Comparison of ENCODE assay signal across 10 cellular contexts in the genomic region with DNA sequence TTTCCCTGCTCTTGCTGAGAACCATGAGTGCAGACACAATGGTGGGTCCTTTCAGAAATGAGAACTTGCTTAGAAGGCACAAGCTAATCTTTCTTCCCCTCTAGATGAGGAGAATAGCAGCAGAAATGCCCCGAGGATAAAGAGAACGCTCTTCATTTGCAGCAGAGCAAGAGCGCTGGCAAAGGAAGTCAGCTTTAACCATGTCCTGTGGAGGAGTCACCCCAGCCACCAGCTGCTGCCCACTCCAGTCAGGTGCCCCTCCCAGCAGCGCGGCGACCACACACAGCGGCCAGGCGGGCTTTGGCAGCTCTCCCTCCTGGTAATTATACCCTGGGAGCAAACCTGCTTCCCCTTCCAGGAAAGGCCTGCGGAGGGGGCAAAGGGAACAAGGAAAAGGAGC. TPM values are rescaled to one million over a fixed set of nuclear protein-coding genes. Genes with fewer than 3 reads are reported as not detected.
DNase-seq lines count a peak whose midpoint lies in the region; ATAC-seq and TF ChIP-seq lines count a peak whose summit lies in the region.
"Had no signal": no experiment of that assay in that cellular context is flagged by ENCODE, and none has a peak within 500 bp of the region (broad histone marks: within the 10 kb centered on the region; RNA-seq: fewer than 3 reads in every experiment).

No MANE protein-coding gene starts in this region.

- H3K27ac ChIP-seq in SK-N-SH (ENCODE audit: low read depth in 2 of 2, low read length in 1 of 2): peak overlapping the region in 1 of 2 experiments; percentile 78; a peak in 2 of 4 replicates

- CTCF ChIA-PET in SK-N-SH (lab: Yijun Ruan, JAX): interaction anchor here (0.7 to 3.8 kb wide), 6 partner anchors 11 to 69 kb away, joined by 3 to 29 read pairs (median 3); no protein-coding TSS in a partner anchor

- H3K27me3 ChIP-seq in SK-N-SH (ENCODE audit: insufficient read depth): no peaks in the 10 kb centered on the region

- DNase-seq in SK-N-SH (peak; percentile 78), NCI-H1092 (lab: John Stamatoyannopoulos, UW) (peak; percentile 83), anterior cingulate cortex (lab: John Stamatoyannopoulos, UW) (peak in 35 of 58 donors; percentile 2 to 68 (median 28)), pons (ENCODE audit: low spot score) (peak; percentile 17), NCI-H526 treated with DMSO at 0.1 percent for 48 hours (lab: John Stamatoyannopoulos, UW) (no peak)
- no peak for DNase-seq in stimulated activated CD4-positive, alpha-beta T cell treated with anti-CD3 and anti-CD28 coated beads, Interleukin-12 subunit alpha, Interleukin-12 subunit beta, amount 100 ng/mL, for 4 hours
- no peak for DNase-seq in effector CD8-positive, alpha-beta T cell (lab: John Stamatoyannopoulos, UW)
- DNase-seq: ACHN had no signal

- TF ChIP-seq EP300 in SK-N-SH (IDR thresholded peaks at IDR 0.05; ENCODE audit: borderline replicate concordance in 1 of 2, low read depth in 1 of 2, low read length in 1 of 2): no peak

- no peaks in the 10 kb centered on the region for H3F3A ChIP-seq in SK-N-SH (replicated peaks; ENCODE audit: insufficient read depth)

- no peak for TF ChIP-seq CTCF in SK-N-SH (IDR thresholded peaks at IDR 0.05)

- POLR2A ChIA-PET in SK-N-SH (lab: Yijun Ruan, JAX): no interaction called here

- peaks cover 0 to 18% of the 10 kb centered on the region in 2 experiments; a peak in 1 of 4 replicates for H3K4me1 ChIP-seq in SK-N-SH (ENCODE audit: control insufficient read depth in 1 of 2, insufficient read depth in 2 of 2, low read depth in 1 of 2, low read length in 1 of 2)

- no peak; the same call in 2 of the 3 replicates for ATAC-seq in SK-N-SH treated with all-trans-retinoic acid at 6 μM for 48 hours

- no peaks in the 10 kb centered on the region for H3K9me3 ChIP-seq in SK-N-SH

- no peaks in the 10 kb centered on the region for H3K9me2 ChIP-seq in SK-N-SH

- no peak overlapping the region for H3K4me2 ChIP-seq in SK-N-SH
- H3K4me2 ChIP-seq: smooth muscle cell had no signal

- no peaks in the 10 kb centered on the region for H4K20me1 ChIP-seq in SK-N-SH (ENCODE audit: insufficient read depth)

- WGBS in SK-N-SH (ENCODE audit: low lambda C conversion rate): 66% methylated on average over 7 of the region's 9 CpGs

- peaks cover 21 to 90% of the 10 kb centered on the region in 2 experiments for H3K36me3 ChIP-seq in SK-N-SH (replicated peaks in 1 of 2; ENCODE audit: control insufficient read depth in 1 of 2, insufficient read depth in 2 of 2, low read length in 1 of 2)

- H3K4me3 ChIP-seq in SK-N-SH (ENCODE audit: low read depth in 2 of 2, low read length in 1 of 2): no peak overlapping the region
- H3K4me3 ChIP-seq: smooth muscle cell had no signal

- no peak overlapping the region for H3K9ac ChIP-seq in SK-N-SH

- H2AFZ ChIP-seq in SK-N-SH (ENCODE audit: low read depth): no peak overlapping the region

- no peaks in the 10 kb centered on the region for H3K79me2 ChIP-seq in SK-N-SH (ENCODE audit: insufficient read depth)

- TF ChIP-seq RAD21 in SK-N-SH (IDR thresholded peaks at IDR 0.05; ENCODE audit: low read length): 0 out of 2 replicates have a peak, but pooled peaks have one; percentile 12

TF ChIP-seq in SK-N-SH, 30 proteins besides CTCF, POLR2A, EP300 and RAD21:
- TF ChIP-seq NFIC (IDR thresholded peaks at IDR 0.05; ENCODE audit: borderline replicate concordance): no peak
- no peak for TF ChIP-seq SMC3 (IDR thresholded peaks at IDR 0.05; ENCODE audit: low read depth, low read length)
- TF ChIP-seq EZH2phosphoT487 (IDR thresholded peaks at IDR 0.05; ENCODE audit: borderline replicate concordance, low read depth): no peak
- TF ChIP-seq CHD2 (IDR thresholded peaks at IDR 0.05; ENCODE audit: low read length, partially characterized antibody): no peak
- TF ChIP-seq JUND (IDR thresholded peaks at IDR 0.05): no peak
- no peak for TF ChIP-seq MEF2A (IDR thresholded peaks at IDR 0.05; ENCODE audit: borderline replicate concordance, low read depth)
- no peak for TF ChIP-seq RCOR1 (IDR thresholded peaks at IDR 0.05; ENCODE audit: low read length)
- TF ChIP-seq, protein P1, sequence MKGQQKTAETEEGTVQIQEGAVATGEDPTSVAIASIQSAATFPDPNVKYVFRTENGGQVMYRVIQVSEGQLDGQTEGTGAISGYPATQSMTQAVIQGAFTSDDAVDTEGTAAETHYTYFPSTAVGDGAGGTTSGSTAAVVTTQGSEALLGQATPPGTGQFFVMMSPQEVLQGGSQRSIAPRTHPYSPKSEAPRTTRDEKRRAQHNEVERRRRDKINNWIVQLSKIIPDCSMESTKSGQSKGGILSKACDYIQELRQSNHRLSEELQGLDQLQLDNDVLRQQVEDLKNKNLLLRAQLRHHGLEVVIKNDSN (IDR thresholded peaks at IDR 0.05; ENCODE audit: borderline replicate concordance, low read depth): no peak
- TF ChIP-seq TAF1 (IDR thresholded peaks at IDR 0.05; ENCODE audit: borderline replicate concordance, low read depth, low read length): no peak
- TF ChIP-seq, protein P2, sequence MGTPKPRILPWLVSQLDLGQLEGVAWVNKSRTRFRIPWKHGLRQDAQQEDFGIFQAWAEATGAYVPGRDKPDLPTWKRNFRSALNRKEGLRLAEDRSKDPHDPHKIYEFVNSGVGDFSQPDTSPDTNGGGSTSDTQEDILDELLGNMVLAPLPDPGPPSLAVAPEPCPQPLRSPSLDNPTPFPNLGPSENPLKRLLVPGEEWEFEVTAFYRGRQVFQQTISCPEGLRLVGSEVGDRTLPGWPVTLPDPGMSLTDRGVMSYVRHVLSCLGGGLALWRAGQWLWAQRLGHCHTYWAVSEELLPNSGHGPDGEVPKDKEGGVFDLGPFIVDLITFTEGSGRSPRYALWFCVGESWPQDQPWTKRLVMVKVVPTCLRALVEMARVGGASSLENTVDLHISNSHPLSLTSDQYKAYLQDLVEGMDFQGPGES (IDR thresholded peaks at IDR 0.05; ENCODE audit: low read depth, low read length): no peak
- no peak for TF ChIP-seq MXI1 (IDR thresholded peaks at IDR 0.05; ENCODE audit: low read depth, low read length)
- no peak for TF ChIP-seq NRF1 (IDR thresholded peaks at IDR 0.05; ENCODE audit: low read depth, low read length)
- no peak for TF ChIP-seq FOXJ3 (CRISPR knock-in tag; IDR thresholded peaks at IDR 0.05)
- TF ChIP-seq, protein P3, sequence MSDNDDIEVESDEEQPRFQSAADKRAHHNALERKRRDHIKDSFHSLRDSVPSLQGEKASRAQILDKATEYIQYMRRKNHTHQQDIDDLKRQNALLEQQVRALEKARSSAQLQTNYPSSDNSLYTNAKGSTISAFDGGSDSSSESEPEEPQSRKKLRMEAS (IDR thresholded peaks at IDR 0.05; ENCODE audit: low read depth): no peak
- TF ChIP-seq TEAD4 (IDR thresholded peaks at IDR 0.05; ENCODE audit: borderline replicate concordance, insufficient read depth): no peak

TF ChIP-seq in SK-N-SH treated with all-trans-retinoic acid at 6 μM for 48 hours, 23 proteins besides CTCF, POLR2A, EP300 and RAD21:
- no peak for TF ChIP-seq CSDC2 (CRISPR knock-in tag; IDR thresholded peaks at IDR 0.05)
TF ChIP-seq in SK-N-SH treated with all-trans-retinoic acid at 6 μM for 48 hours: peak in this region for 0.

RNA-seq across cellular contexts. Expression of a gene that starts 42.4 kb away (rescaled TPM):
- polyA plus RNA-seq in SK-N-SH (2012; rRNA removed): 0.02 and 0.08 TPM in 2 replicates
- 0.04 and 0.09 TPM in 2 replicates for polyA plus RNA-seq in SK-N-SH (2012; cell fraction: cytosol; rRNA removed)
- 0.02 TPM in 2 replicates for polyA plus RNA-seq in SK-N-SH (2012; cell fraction: nucleus; rRNA removed)

Comparison
In these comparisons a context has a peak if more than half of its experiments do, and no peak if none do; other contexts are left out.
1. DNase-seq: peak in SK-N-SH (single experiment), NCI-H1092 (single experiment), anterior cingulate cortex (35 of 58) and pons (single experiment); none in stimulated activated CD4-positive, alpha-beta T cell treated with anti-CD3 and anti-CD28 coated beads, Interleukin-12 subunit alpha, Interleukin-12 subunit beta, amount 100 ng/mL, for 4 hours (single experiment), NCI-H526 treated with DMSO at 0.1 percent for 48 hours (single experiment) and effector CD8-positive, alpha-beta T cell (single experiment).